In the genomic region with DNA sequence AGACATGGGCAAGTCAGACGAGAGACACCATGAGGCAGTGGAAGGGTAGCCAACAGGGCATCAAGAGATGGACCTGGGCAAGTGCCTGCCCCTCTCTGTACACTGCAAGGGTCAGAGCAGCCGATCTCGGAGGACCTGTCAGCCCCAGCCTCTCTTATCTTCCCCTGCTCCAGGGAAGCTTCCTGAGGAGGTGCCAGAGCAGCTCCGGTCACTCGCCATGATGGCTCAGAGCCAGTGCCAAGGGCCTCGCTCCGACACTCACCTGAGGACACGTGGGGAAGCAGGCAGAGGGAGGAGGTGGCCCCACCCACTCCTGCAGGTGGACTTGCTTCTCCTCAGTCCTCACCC, we compare ENCODE assay signal across 2 cellular contexts.
TF ChIP-seq lines count a peak whose summit lies in the region.

No MANE protein-coding gene starts in this region.

TF ChIP-seq in IMR-90, 13 proteins besides CTCF, POLR2A, EP300 and RAD21 (continued from another document):
- TF ChIP-seq, protein P1, sequence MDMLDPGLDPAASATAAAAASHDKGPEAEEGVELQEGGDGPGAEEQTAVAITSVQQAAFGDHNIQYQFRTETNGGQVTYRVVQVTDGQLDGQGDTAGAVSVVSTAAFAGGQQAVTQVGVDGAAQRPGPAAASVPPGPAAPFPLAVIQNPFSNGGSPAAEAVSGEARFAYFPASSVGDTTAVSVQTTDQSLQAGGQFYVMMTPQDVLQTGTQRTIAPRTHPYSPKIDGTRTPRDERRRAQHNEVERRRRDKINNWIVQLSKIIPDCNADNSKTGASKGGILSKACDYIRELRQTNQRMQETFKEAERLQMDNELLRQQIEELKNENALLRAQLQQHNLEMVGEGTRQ (IDR thresholded peaks at IDR 0.05; ENCODE audit: low read depth, low read length) = no peak
- TF ChIP-seq MAFK (IDR thresholded peaks at IDR 0.05; ENCODE audit: low read depth, low read length) (no peak), CHD1 (IDR thresholded peaks at IDR 0.05; ENCODE audit: low read depth, low read length) (no peak), RFX5 (IDR thresholded peaks at IDR 0.05; ENCODE audit: low read depth, low read length) (no peak), MAZ (IDR thresholded peaks at IDR 0.05; ENCODE audit: borderline replicate concordance, low read depth, low read length) (no peak), BHLHE40 (IDR thresholded peaks at IDR 0.05; ENCODE audit: low read depth, low read length) (no peak)
- TF ChIP-seq, protein P2, sequence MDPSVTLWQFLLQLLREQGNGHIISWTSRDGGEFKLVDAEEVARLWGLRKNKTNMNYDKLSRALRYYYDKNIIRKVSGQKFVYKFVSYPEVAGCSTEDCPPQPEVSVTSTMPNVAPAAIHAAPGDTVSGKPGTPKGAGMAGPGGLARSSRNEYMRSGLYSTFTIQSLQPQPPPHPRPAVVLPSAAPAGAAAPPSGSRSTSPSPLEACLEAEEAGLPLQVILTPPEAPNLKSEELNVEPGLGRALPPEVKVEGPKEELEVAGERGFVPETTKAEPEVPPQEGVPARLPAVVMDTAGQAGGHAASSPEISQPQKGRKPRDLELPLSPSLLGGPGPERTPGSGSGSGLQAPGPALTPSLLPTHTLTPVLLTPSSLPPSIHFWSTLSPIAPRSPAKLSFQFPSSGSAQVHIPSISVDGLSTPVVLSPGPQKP (IDR thresholded peaks at IDR 0.05; ENCODE audit: borderline replicate concordance, low read depth, low read length) = no peak

TF ChIP-seq in SK-N-SH treated with all-trans-retinoic acid at 6 μM for 48 hours, 23 proteins besides CTCF, POLR2A, EP300 and RAD21 (continued from another document):
- TF ChIP-seq, protein P3, sequence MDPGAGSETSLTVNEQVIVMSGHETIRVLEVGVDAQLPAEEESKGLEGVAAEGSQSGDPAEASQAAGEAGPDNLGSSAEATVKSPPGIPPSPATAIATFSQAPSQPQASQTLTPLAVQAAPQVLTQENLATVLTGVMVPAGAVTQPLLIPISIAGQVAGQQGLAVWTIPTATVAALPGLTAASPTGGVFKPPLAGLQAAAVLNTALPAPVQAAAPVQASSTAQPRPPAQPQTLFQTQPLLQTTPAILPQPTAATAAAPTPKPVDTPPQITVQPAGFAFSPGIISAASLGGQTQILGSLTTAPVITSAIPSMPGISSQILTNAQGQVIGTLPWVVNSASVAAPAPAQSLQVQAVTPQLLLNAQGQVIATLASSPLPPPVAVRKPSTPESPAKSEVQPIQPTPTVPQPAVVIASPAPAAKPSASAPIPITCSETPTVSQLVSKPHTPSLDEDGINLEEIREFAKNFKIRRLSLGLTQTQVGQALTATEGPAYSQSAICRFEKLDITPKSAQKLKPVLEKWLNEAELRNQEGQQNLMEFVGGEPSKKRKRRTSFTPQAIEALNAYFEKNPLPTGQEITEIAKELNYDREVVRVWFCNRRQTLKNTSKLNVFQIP (CRISPR knock-in tag; IDR thresholded peaks at IDR 0.05; ENCODE audit: borderline replicate concordance, low read depth) = no peak
- TF ChIP-seq GLIS3 (CRISPR knock-in tag; IDR thresholded peaks at IDR 0.05) (no peak), BACH2 (CRISPR knock-in tag; IDR thresholded peaks at IDR 0.05; ENCODE audit: borderline replicate concordance) (no peak), ZNF70 (CRISPR knock-in tag; IDR thresholded peaks at IDR 0.05) (no peak), ESRRG (CRISPR knock-in tag; IDR thresholded peaks at IDR 0.05) (no peak), ZC3H10 (CRISPR knock-in tag; IDR thresholded peaks at IDR 0.05) (no peak), OSR1 (CRISPR knock-in tag; IDR thresholded peaks at IDR 0.05) (no peak), ARNTL (CRISPR knock-in tag; IDR thresholded peaks at IDR 0.05; ENCODE audit: borderline replicate concordance, low read depth) (no peak), TOX (CRISPR knock-in tag; IDR thresholded peaks at IDR 0.05; ENCODE audit: borderline replicate concordance) (no peak), SNAI2 (CRISPR knock-in tag; IDR thresholded peaks at IDR 0.05) (no peak), RARB (CRISPR knock-in tag; IDR thresholded peaks at IDR 0.05) (no peak)
- TF ChIP-seq, protein P4, sequence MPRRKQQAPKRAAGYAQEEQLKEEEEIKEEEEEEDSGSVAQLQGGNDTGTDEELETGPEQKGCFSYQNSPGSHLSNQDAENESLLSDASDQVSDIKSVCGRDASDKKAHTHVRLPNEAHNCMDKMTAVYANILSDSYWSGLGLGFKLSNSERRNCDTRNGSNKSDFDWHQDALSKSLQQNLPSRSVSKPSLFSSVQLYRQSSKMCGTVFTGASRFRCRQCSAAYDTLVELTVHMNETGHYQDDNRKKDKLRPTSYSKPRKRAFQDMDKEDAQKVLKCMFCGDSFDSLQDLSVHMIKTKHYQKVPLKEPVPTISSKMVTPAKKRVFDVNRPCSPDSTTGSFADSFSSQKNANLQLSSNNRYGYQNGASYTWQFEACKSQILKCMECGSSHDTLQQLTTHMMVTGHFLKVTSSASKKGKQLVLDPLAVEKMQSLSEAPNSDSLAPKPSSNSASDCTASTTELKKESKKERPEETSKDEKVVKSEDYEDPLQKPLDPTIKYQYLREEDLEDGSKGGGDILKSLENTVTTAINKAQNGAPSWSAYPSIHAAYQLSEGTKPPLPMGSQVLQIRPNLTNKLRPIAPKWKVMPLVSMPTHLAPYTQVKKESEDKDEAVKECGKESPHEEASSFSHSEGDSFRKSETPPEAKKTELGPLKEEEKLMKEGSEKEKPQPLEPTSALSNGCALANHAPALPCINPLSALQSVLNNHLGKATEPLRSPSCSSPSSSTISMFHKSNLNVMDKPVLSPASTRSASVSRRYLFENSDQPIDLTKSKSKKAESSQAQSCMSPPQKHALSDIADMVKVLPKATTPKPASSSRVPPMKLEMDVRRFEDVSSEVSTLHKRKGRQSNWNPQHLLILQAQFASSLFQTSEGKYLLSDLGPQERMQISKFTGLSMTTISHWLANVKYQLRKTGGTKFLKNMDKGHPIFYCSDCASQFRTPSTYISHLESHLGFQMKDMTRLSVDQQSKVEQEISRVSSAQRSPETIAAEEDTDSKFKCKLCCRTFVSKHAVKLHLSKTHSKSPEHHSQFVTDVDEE (CRISPR knock-in tag; IDR thresholded peaks at IDR 0.05) = no peak
- TF ChIP-seq, protein P5, sequence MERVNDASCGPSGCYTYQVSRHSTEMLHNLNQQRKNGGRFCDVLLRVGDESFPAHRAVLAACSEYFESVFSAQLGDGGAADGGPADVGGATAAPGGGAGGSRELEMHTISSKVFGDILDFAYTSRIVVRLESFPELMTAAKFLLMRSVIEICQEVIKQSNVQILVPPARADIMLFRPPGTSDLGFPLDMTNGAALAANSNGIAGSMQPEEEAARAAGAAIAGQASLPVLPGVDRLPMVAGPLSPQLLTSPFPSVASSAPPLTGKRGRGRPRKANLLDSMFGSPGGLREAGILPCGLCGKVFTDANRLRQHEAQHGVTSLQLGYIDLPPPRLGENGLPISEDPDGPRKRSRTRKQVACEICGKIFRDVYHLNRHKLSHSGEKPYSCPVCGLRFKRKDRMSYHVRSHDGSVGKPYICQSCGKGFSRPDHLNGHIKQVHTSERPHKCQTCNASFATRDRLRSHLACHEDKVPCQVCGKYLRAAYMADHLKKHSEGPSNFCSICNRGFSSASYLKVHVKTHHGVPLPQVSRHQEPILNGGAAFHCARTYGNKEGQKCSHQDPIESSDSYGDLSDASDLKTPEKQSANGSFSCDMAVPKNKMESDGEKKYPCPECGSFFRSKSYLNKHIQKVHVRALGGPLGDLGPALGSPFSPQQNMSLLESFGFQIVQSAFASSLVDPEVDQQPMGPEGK (CRISPR knock-in tag; IDR thresholded peaks at IDR 0.05; ENCODE audit: borderline replicate concordance) = no peak
